8 cellular contexts compared by ENCODE assay signal in genomic region chr11:57546869-57547518, GRCh38. TPM values are rescaled to one million over a fixed set of nuclear protein-coding genes. Genes with fewer than 3 reads are reported as not detected.
DNase-seq lines count a peak whose midpoint lies in the region; ATAC-seq lines count a peak whose summit lies in the region.

No MANE protein-coding gene starts in this region.

- no peak overlapping the region for H3K4me3 ChIP-seq in CD4-positive, CD25-positive, alpha-beta regulatory T cell (ENCODE audit: low read depth, low read length)
- H3K4me3 ChIP-seq in adipocyte (ENCODE audit: low read length), result no peak overlapping the region

- no peaks in the 10 kb centered on the region for H3K9me3 ChIP-seq in CD4-positive, CD25-positive, alpha-beta regulatory T cell (ENCODE audit: control insufficient read depth in 2 of 2, low read length in 2 of 2)
- H3K9me3 ChIP-seq in adipocyte (ENCODE audit: control insufficient read depth, low read length), result no peaks in the 10 kb centered on the region

- no peaks in the 10 kb centered on the region for H3K4me1 ChIP-seq in CD4-positive, CD25-positive, alpha-beta regulatory T cell (ENCODE audit: control insufficient read depth, insufficient read depth, low read length, poor library complexity, severe bottlenecking)
- peaks cover 7% of the 10 kb centered on the region for H3K4me1 ChIP-seq in adipocyte (ENCODE audit: control insufficient read depth, insufficient read depth, low read length)

- no peaks in the 10 kb centered on the region for H3K9me3 Mint-ChIP-seq in CD4-positive, CD25-positive, alpha-beta regulatory T cell
- no peaks in the 10 kb centered on the region for H3K9me3 Mint-ChIP-seq in natural killer cell treated with Interleukin-12 subunit alpha and Interleukin-12 subunit beta and Interleukin-15 and Interleukin-18, amount 100 ng/mL, for 72 hours

- peak overlapping the region in 2 of 3 donors; percentile 56 to 59 for H3K27ac Mint-ChIP-seq in CD4-positive, CD25-positive, alpha-beta regulatory T cell
- peak overlapping the region; percentile 65 to 85 for H3K27ac Mint-ChIP-seq in natural killer cell treated with Interleukin-12 subunit alpha and Interleukin-12 subunit beta and Interleukin-15 and Interleukin-18, amount 100 ng/mL, for 72 hours

- no peak overlapping the region for H3K4me3 Mint-ChIP-seq in CD4-positive, CD25-positive, alpha-beta regulatory T cell
- H3K4me3 Mint-ChIP-seq in natural killer cell treated with Interleukin-12 subunit alpha and Interleukin-12 subunit beta and Interleukin-15 and Interleukin-18, amount 100 ng/mL, for 72 hours, result peak overlapping the region; percentile 67

- H3K27ac ChIP-seq in CD4-positive, CD25-positive, alpha-beta regulatory T cell (ENCODE audit: insufficient read depth, low read length, poor library complexity, severe bottlenecking), result no peak overlapping the region

- peaks cover 0 to 5% (median 3%) of the 10 kb centered on the region in 4 donors for H3K4me1 Mint-ChIP-seq in CD4-positive, CD25-positive, alpha-beta regulatory T cell
- H3K4me1 Mint-ChIP-seq in natural killer cell treated with Interleukin-12 subunit alpha and Interleukin-12 subunit beta and Interleukin-15 and Interleukin-18, amount 100 ng/mL, for 72 hours (ENCODE audit: low read depth in 2 of 2), result peaks cover 11 to 12% of the 10 kb centered on the region in 2 donors

- H3K27me3 Mint-ChIP-seq in CD4-positive, CD25-positive, alpha-beta regulatory T cell, result no peaks in the 10 kb centered on the region
- no peaks in the 10 kb centered on the region for H3K27me3 Mint-ChIP-seq in natural killer cell treated with Interleukin-12 subunit alpha and Interleukin-12 subunit beta and Interleukin-15 and Interleukin-18, amount 100 ng/mL, for 72 hours

- H3K36me3 Mint-ChIP-seq in CD4-positive, CD25-positive, alpha-beta regulatory T cell, result peaks cover 18% of the 10 kb centered on the region
- H3K36me3 Mint-ChIP-seq in natural killer cell treated with Interleukin-12 subunit alpha and Interleukin-12 subunit beta and Interleukin-15 and Interleukin-18, amount 100 ng/mL, for 72 hours, result no peaks in the 10 kb centered on the region

- H3K9ac ChIP-seq in adipocyte (ENCODE audit: low read length), result no peak overlapping the region

- no peaks in the 10 kb centered on the region for H3K27me3 ChIP-seq in CD4-positive, CD25-positive, alpha-beta regulatory T cell (ENCODE audit: control insufficient read depth, insufficient read depth, low read length)
- no peaks in the 10 kb centered on the region for H3K27me3 ChIP-seq in adipocyte (replicated peaks; ENCODE audit: control insufficient read depth, insufficient read depth, low read length)

- no peak for DNase-seq in CD4-positive, CD25-positive, alpha-beta regulatory T cell
- DNase-seq in adipocyte (ENCODE audit: low read depth) (peak; percentile 30), NCI-H2107 (lab: John Stamatoyannopoulos, UW) (no peak), medulla oblongata (ENCODE audit: extremely low spot score) (no peak), T-helper 2 cell (no peak)
- DNase-seq in natural killer cell treated with Interleukin-12 subunit alpha and Interleukin-12 subunit beta and Interleukin-15 and Interleukin-18, amount 100 ng/mL, for 72 hours (ENCODE audit: low spot score), result no peak

- H3K36me3 ChIP-seq in CD4-positive, CD25-positive, alpha-beta regulatory T cell (ENCODE audit: control insufficient read depth, insufficient read depth, low read length), result peaks cover 30% of the 10 kb centered on the region
- peaks cover 30% of the 10 kb centered on the region for H3K36me3 ChIP-seq in adipocyte (ENCODE audit: control insufficient read depth, insufficient read depth, low read length, severe bottlenecking)

- ATAC-seq in CD4-positive, CD25-positive, alpha-beta regulatory T cell (ENCODE audit: low read depth in 2 of 2), result no peak
- ATAC-seq in GM19035 (IDR thresholded peaks at IDR 0.05; ENCODE audit: unreplicated experiment), result peak; percentile 72
- peak; percentile 64 for ATAC-seq in HG03432 (IDR thresholded peaks at IDR 0.05; ENCODE audit: unreplicated experiment)
- ATAC-seq in natural killer cell treated with Interleukin-12 subunit alpha and Interleukin-12 subunit beta and Interleukin-15 and Interleukin-18, amount 100 ng/mL, for 72 hours, result peak; percentile 69 to 71

RNA-seq across cellular contexts. Expression of gene SMTNL1, which starts 9.6 kb away (rescaled TPM):
- not detected for total RNA-seq in CD4-positive, CD25-positive, alpha-beta regulatory T cell
- under 1 TPM in 2 of 4 donors, not detected in 2; 0.21 to 0.36 TPM for polyA plus RNA-seq in CD4-positive, CD25-positive, alpha-beta regulatory T cell
- not detected for total RNA-seq in natural killer cell treated with Interleukin-12 subunit alpha and Interleukin-12 subunit beta and Interleukin-15 and Interleukin-18, amount 100 ng/mL, for 72 hours

RNA-seq across cellular contexts. Expression of gene TIMM10, which starts 16.4 kb away (rescaled TPM):
- 21.2 TPM for total RNA-seq in CD4-positive, CD25-positive, alpha-beta regulatory T cell
- 10 to 100 TPM; 52.1 to 84.7 (median 65.7) TPM for polyA plus RNA-seq in CD4-positive, CD25-positive, alpha-beta regulatory T cell
- 100 to 1,000 TPM in 1 of 2 donors, 10 to 100 TPM in 1; 77.6 to 131 TPM for total RNA-seq in natural killer cell treated with Interleukin-12 subunit alpha and Interleukin-12 subunit beta and Interleukin-15 and Interleukin-18, amount 100 ng/mL, for 72 hours

RNA-seq across cellular contexts. Expression of gene UBE2L6, which starts 20.5 kb away (rescaled TPM):
- 103 TPM for total RNA-seq in CD4-positive, CD25-positive, alpha-beta regulatory T cell
- polyA plus RNA-seq in CD4-positive, CD25-positive, alpha-beta regulatory T cell, result 100 to 1,000 TPM; 277 to 406 (median 320) TPM
- total RNA-seq in natural killer cell treated with Interleukin-12 subunit alpha and Interleukin-12 subunit beta and Interleukin-15 and Interleukin-18, amount 100 ng/mL, for 72 hours, result 100 to 1,000 TPM in 1 of 2 donors, 10 to 100 TPM in 1; 87.8 to 101 TPM

RNA-seq across cellular contexts. Expression of gene SLC43A1, which starts 31.5 kb away (rescaled TPM):
- 12.8 TPM for total RNA-seq in CD4-positive, CD25-positive, alpha-beta regulatory T cell
- 10 to 100 TPM; 22.9 to 29.9 (median 26.2) TPM for polyA plus RNA-seq in CD4-positive, CD25-positive, alpha-beta regulatory T cell
- total RNA-seq in natural killer cell treated with Interleukin-12 subunit alpha and Interleukin-12 subunit beta and Interleukin-15 and Interleukin-18, amount 100 ng/mL, for 72 hours, result 10 to 100 TPM in 1 of 2 donors, 1 to 10 TPM in 1; 4.2 to 16.5 TPM

RNA-seq across cellular contexts. Expression of gene SERPING1, which starts 50.5 kb away (rescaled TPM):
- total RNA-seq in CD4-positive, CD25-positive, alpha-beta regulatory T cell, result 1.1 TPM
- polyA plus RNA-seq in CD4-positive, CD25-positive, alpha-beta regulatory T cell, result not detected
- total RNA-seq in natural killer cell treated with Interleukin-12 subunit alpha and Interleukin-12 subunit beta and Interleukin-15 and Interleukin-18, amount 100 ng/mL, for 72 hours, result not detected

Comparison
In these comparisons a context has a peak if more than half of its experiments do, and no peak if none do; other contexts are left out.
1. ATAC-seq: peak in GM19035 (single experiment), HG03432 (single experiment) and natural killer cell treated with Interleukin-12 subunit alpha and Interleukin-12 subunit beta and Interleukin-15 and Interleukin-18, amount 100 ng/mL, for 72 hours (2 of 2); none in CD4-positive, CD25-positive, alpha-beta regulatory T cell (0 of 2).